10 cellular contexts compared by ENCODE assay signal in genomic region chr14:90756755-90757345, GRCh38. TPM values are rescaled to one million over a fixed set of nuclear protein-coding genes. Genes with fewer than 3 reads are reported as not detected.
DNase-seq lines count a peak whose midpoint lies in the region; ATAC-seq, FAIRE-seq and TF ChIP-seq lines count a peak whose summit lies in the region.
"Had no signal": no experiment of that assay in that cellular context is flagged by ENCODE, and none has a peak within 500 bp of the region (broad histone marks: within the 10 kb centered on the region; RNA-seq: fewer than 3 reads in every experiment).

No MANE protein-coding gene starts in this region.

- no peak overlapping the region for H3K4me2 ChIP-seq in Karpas-422 (ENCODE audit: low read depth, low read length, poor library complexity, severe bottlenecking)
- no peak overlapping the region for H3K4me2 ChIP-seq in K562 (ENCODE audit: insufficient read depth, low read length)

- H3K4me3 Mint-ChIP-seq in naive thymus-derived CD4-positive, alpha-beta T cell = peak overlapping the region; percentile 35 to 92 (median 86)

- no peaks in the 10 kb centered on the region for H3K27me3 ChIP-seq in Karpas-422 (ENCODE audit: low read length)
- H3K27me3 ChIP-seq in K562 (ENCODE audit: control insufficient read depth in 2 of 2, insufficient read depth in 2 of 2, low read length in 2 of 2) = no peaks in the 10 kb centered on the region
- no peaks in the 10 kb centered on the region for H3K27me3 ChIP-seq in naive thymus-derived CD4-positive, alpha-beta T cell (ENCODE audit: control insufficient read depth in 2 of 2, insufficient read depth in 2 of 2, low read length in 2 of 2)
- no peaks in the 10 kb centered on the region for H3K27me3 ChIP-seq in left ventricle myocardium inferior (ENCODE audit: low read depth)

- H4K20me1 ChIP-seq in Karpas-422 (ENCODE audit: insufficient read depth, low read depth, low read length) (no peaks in the 10 kb centered on the region), K562 (replicated peaks; ENCODE audit: control insufficient read depth, insufficient read depth, low read length) (no peaks in the 10 kb centered on the region)

- in situ Hi-C loops in K562 (cut with MboI) = loop anchor here (5.0 kb wide), 1 partner anchor 65 kb away; no protein-coding TSS in a partner anchor

- no peak overlapping the region for H3K9ac ChIP-seq in Karpas-422 (ENCODE audit: low read length)
- no peak overlapping the region for H3K9ac ChIP-seq in K562 (ENCODE audit: insufficient read depth in 1 of 2, low read depth in 2 of 2, low read length in 2 of 2)

- H3K79me2 ChIP-seq in Karpas-422 (ENCODE audit: low read length) (no peaks in the 10 kb centered on the region), K562 (ENCODE audit: control insufficient read depth, insufficient read depth, low read length) (peaks cover 7% of the 10 kb centered on the region; the same call in 2 of the 3 replicates)

- TF ChIP-seq CTCF in K562 (IDR thresholded peaks at IDR 0.05 in 2 of 3, conservative IDR thresholded peaks at IDR 0.05 in 1 of 3; ENCODE audit: insufficient read depth in 2 of 3, low read depth in 1 of 3, low read length in 3 of 3) (0 out of 6 replicates have a peak, but pooled peaks of 2 of the 3 experiments have one; percentile 2 to 4), left ventricle myocardium inferior (IDR thresholded peaks at IDR 0.05; ENCODE audit: borderline replicate concordance) (no peak)

- peaks cover 0 to 25% (median 0%) of the 10 kb centered on the region in 5 donors for H3K27me3 Mint-ChIP-seq in naive thymus-derived CD4-positive, alpha-beta T cell

- H3K36me3 ChIP-seq in Karpas-422 (ENCODE audit: insufficient read depth, low read length) (no peaks in the 10 kb centered on the region), K562 (ENCODE audit: control insufficient read depth, insufficient read depth, low read length) (0 out of 3 replicates have a peak, but pooled peaks cover 1% of the 10 kb centered on the region), left ventricle myocardium inferior (no peaks in the 10 kb centered on the region)
- H3K36me3 ChIP-seq in naive thymus-derived CD4-positive, alpha-beta T cell (ENCODE audit: control insufficient read depth in 2 of 3, insufficient read depth in 3 of 3, low read length in 3 of 3) = no peaks in the 10 kb centered on the region

- H3K4me3 ChIP-seq in Karpas-422 (ENCODE audit: low read length) (no peak overlapping the region), K562 (no peak overlapping the region), left ventricle myocardium inferior (no peak overlapping the region)
- H3K4me3 ChIP-seq in naive thymus-derived CD4-positive, alpha-beta T cell (ENCODE audit: low read length) = no peak overlapping the region

- POLR2A ChIA-PET in K562 (lab: Yijun Ruan, JAX) = interaction anchor here (0.9 to 1.2 kb wide), 2 partner anchors 13 to 45 kb away, joined by 3 read pairs; no protein-coding TSS in a partner anchor
- POLR2A ChIA-PET in naive thymus-derived CD4-positive, alpha-beta T cell (lab: Charles Lee) = interaction anchor here (3.2 to 4.8 kb wide), 2 partner anchors 360 to 373 kb away, joined by 14 to 58 read pairs; partner anchors contain the start of gene CALM1

- WGBS in K562 (ENCODE audit: insufficient coverage, low coverage, missing lambda C conversion rate) = 93% methylated on average over 9 of the region's 10 CpGs

- H3K9me2 ChIP-seq in Karpas-422 (replicated peaks; ENCODE audit: insufficient read depth, low read length) = no peaks in the 10 kb centered on the region

- peaks cover 12 to 29% (median 23%) of the 10 kb centered on the region in 7 donors for H3K4me1 Mint-ChIP-seq in naive thymus-derived CD4-positive, alpha-beta T cell

- DNase-seq in CD1c-positive myeloid dendritic cell (ENCODE audit: extremely low spot score) (peak; percentile 16), Karpas-422 (peak; percentile 66), K562 (ENCODE audit: extremely low read depth in 1 of 4, low spot score in 3 of 4) (peak in 1 of 4 experiments; percentile 12), NCI-H1417 treated with DMSO at 0.1 percent for 48 hours (lab: John Stamatoyannopoulos, UW) (no peak), DMS79 treated with DMSO at 0.1 percent for 48 hours (lab: John Stamatoyannopoulos, UW) (no peak), SW480 (ENCODE audit: low spot score) (no peak), left ventricle myocardium inferior (no peak)
- DNase-seq in naive thymus-derived CD4-positive, alpha-beta T cell = no peak
- DNase-seq: activated CD4-positive, alpha-beta T cell treated with anti-CD3 and anti-CD28 coated beads, Interleukin-2, amount 10 ng/mL, durations not matched to agents 7 days and 5 days had no signal

- TF ChIP-seq RAD21 in K562 (CRISPR knock-in tag; conservative IDR thresholded peaks at IDR 0.05 in 1 of 2, IDR thresholded peaks at IDR 0.05 in 1 of 2) = no peak

- no peak for FAIRE-seq in K562 (lab: Jason Lieb, UNC)

- no peaks in the 10 kb centered on the region for H3K9me1 ChIP-seq in K562 (ENCODE audit: control insufficient read depth, insufficient read depth, low read length)

- peaks cover 0 to 3% (median 0%) of the 10 kb centered on the region in 11 donors for H3K9me3 Mint-ChIP-seq in naive thymus-derived CD4-positive, alpha-beta T cell
- H3K9me3 Mint-ChIP-seq: activated CD4-positive, alpha-beta T cell treated with anti-CD3 and anti-CD28 coated beads, Interleukin-2, amount 10 ng/mL, durations not matched to agents 7 days and 5 days had no signal

- TF ChIP-seq POLR2A in K562 (conservative IDR thresholded peaks at IDR 0.05) = no peak

- peaks cover 0 to 4% (median 0%) of the 10 kb centered on the region in 5 donors for H3K36me3 Mint-ChIP-seq in naive thymus-derived CD4-positive, alpha-beta T cell

- BruUV-seq in K562 (replicated peaks; lab: Mats Ljungman, UMichigan) = no TSS peak

- peak overlapping the region in 7 of 9 donors; percentile 76 to 95 (median 83) for H3K27ac Mint-ChIP-seq in naive thymus-derived CD4-positive, alpha-beta T cell
- H3K27ac Mint-ChIP-seq: activated CD4-positive, alpha-beta T cell treated with anti-CD3 and anti-CD28 coated beads, Interleukin-2, amount 10 ng/mL, durations not matched to agents 7 days and 5 days had no signal

- TF ChIP-seq EP300 in K562 (IDR thresholded peaks at IDR 0.05; ENCODE audit: low read length) = no peak

- CTCF ChIA-PET in K562 (lab: Yijun Ruan, JAX; ENCODE audit: low intra/inter-chr PET ratio) = no interaction called here
- CTCF ChIA-PET in naive thymus-derived CD4-positive, alpha-beta T cell (lab: Charles Lee) = interaction anchor here (0.7 to 3.3 kb wide), 2 partner anchors 388 to 468 kb away, joined by 6 to 22 read pairs; no protein-coding TSS in a partner anchor

- intact Hi-C loops in K562 (cut with micrococcal nuclease) (no loop called here), left ventricle myocardium inferior (cut with micrococcal nuclease) (no loop called here)
- intact Hi-C loops in naive thymus-derived CD4-positive, alpha-beta T cell (cut with micrococcal nuclease) = loop anchor here (5.0 kb wide), 4 partner anchors 305 to 500 kb away; partner anchors contain the start of genes PSMC1 (in 1 of the 2) and RPS6KA5 (in 1 of the 2)

- H3K4me1 ChIP-seq in Karpas-422 (ENCODE audit: low read length) (peaks cover 19% of the 10 kb centered on the region), K562 (replicated peaks in 1 of 2; ENCODE audit: control insufficient read depth in 2 of 2, insufficient read depth in 2 of 2, low read length in 2 of 2) (peaks cover 10 to 12% of the 10 kb centered on the region in 2 experiments; a peak in 4 of 5 replicates), left ventricle myocardium inferior (peaks cover 29% of the 10 kb centered on the region)
- H3K4me1 ChIP-seq in naive thymus-derived CD4-positive, alpha-beta T cell (ENCODE audit: control insufficient read depth in 2 of 2, insufficient read depth in 2 of 2, low read length in 2 of 2) = peaks cover 7 to 21% of the 10 kb centered on the region in 2 donors

- ATAC-seq in K562 = no peak
- ATAC-seq in naive thymus-derived CD4-positive, alpha-beta T cell = no peak
- ATAC-seq: Right ventricle myocardium inferior had no signal

- H3K9me3 ChIP-seq in Karpas-422 (ENCODE audit: low read length) (no peaks in the 10 kb centered on the region), K562 (replicated peaks; ENCODE audit: control insufficient read depth, insufficient read depth, low read depth, low read length) (no peaks in the 10 kb centered on the region), left ventricle myocardium inferior (replicated peaks) (no peaks in the 10 kb centered on the region)
- no peaks in the 10 kb centered on the region for H3K9me3 ChIP-seq in naive thymus-derived CD4-positive, alpha-beta T cell (ENCODE audit: control insufficient read depth in 2 of 3, low read length in 3 of 3)

- H2AFZ ChIP-seq in Karpas-422 (ENCODE audit: low read length) (no peak overlapping the region), K562 (ENCODE audit: low read depth, low read length) (no peak overlapping the region)

- no peak overlapping the region for H3K27ac ChIP-seq in Karpas-422 (ENCODE audit: low read length)
- no peak overlapping the region for H3K27ac ChIP-seq in K562 (ENCODE audit: extremely low read depth, low read depth, low read length)
- no peak overlapping the region for H3K27ac ChIP-seq in naive thymus-derived CD4-positive, alpha-beta T cell (ENCODE audit: low read depth, low read length)
- no peak overlapping the region for H3K27ac ChIP-seq in left ventricle myocardium inferior (replicated peaks)

RNA-seq across cellular contexts. Expression of gene TTC7B, which starts 59.4 kb away (rescaled TPM):
- total RNA-seq in Karpas-422 (2014; rRNA removed; shearing (Covaris generic); ENCODE audit: low replicate concordance) = under 0.01 TPM in 1 of 2 replicates, not detected in the other
- total RNA-seq in K562 (2011; cell fraction: chromatin; rRNA removed; ENCODE audit: low replicate concordance) = 118 and 173 TPM in 2 replicates
- 48.5 and 49.9 TPM in 2 replicates for total RNA-seq in K562 (2011; cell fraction: nucleolus; rRNA removed)
- total RNA-seq in K562 (2011; cell fraction: nucleoplasm; rRNA removed) = 66.6 and 71.6 TPM in 2 replicates
- total RNA-seq in K562 (2014; rRNA removed) (36.7 and 37.3 TPM in 2 replicates), K562 (2014; rRNA removed; fragmentation: Illumina TruSeq; extraction: Trizol) (25.7 and 27.4 TPM in 2 replicates), K562 (2015; rRNA removed; fragmentation: Illumina TruSeq; extraction: Trizol) (21.9 and 24.0 TPM in 2 replicates), K562 (2021) (77.2 and 77.7 TPM in 2 replicates), left ventricle myocardium inferior (55.5 TPM)
- polyA plus RNA-seq in K562 (2011; rRNA removed) (43.3 and 50.2 TPM in 2 replicates), K562 (2014; fragmentation: Illumina TruSeq; extraction: Trizol) (40.1 and 41.6 TPM in 2 replicates), K562 (2014; fragmentation: Nextera tagmentation; extraction: Ambion mirVana) (1 to 10 TPM; 2.2 to 2.5 TPM), K562 (2014; rRNA removed) (34.3 and 37.1 TPM in 2 replicates)
- polyA plus RNA-seq in K562 (2011; cell fraction: cytosol; rRNA removed) = 38.9 and 74.2 TPM in 2 replicates
- polyA plus RNA-seq in K562 (2011; cell fraction: nucleus; rRNA removed) = 51.9 and 63.4 TPM in 2 replicates
- 41.2 and 101 TPM in 2 replicates for polyA plus RNA-seq in K562 (2012)
- polyA minus RNA-seq in K562 (2011; rRNA and poly(A)+ RNA removed) = 70.1 and 70.2 TPM in 2 replicates
- 70.3 and 94.5 TPM in 2 replicates for polyA minus RNA-seq in K562 (2011; cell fraction: cytosol; rRNA and poly(A)+ RNA removed)
- 45.9 and 78.4 TPM in 2 replicates for polyA minus RNA-seq in K562 (2011; cell fraction: nucleus; rRNA and poly(A)+ RNA removed)
- 1 to 10 TPM in 3 of 5 experiments, under 1 TPM in 1, not detected in 1; 0.65 to 9.5 (median 5.0) TPM for total RNA-seq in naive thymus-derived CD4-positive, alpha-beta T cell
- under 1 TPM in 1 of 2 donors, not detected in 1; 0.08 TPM for polyA plus RNA-seq in naive thymus-derived CD4-positive, alpha-beta T cell

Comparison
In these comparisons a context has a peak if more than half of its experiments do, and no peak if none do; other contexts are left out.
1. DNase-seq: peak in CD1c-positive myeloid dendritic cell (single experiment) and Karpas-422 (single experiment); none in naive thymus-derived CD4-positive, alpha-beta T cell (0 of 9), NCI-H1417 treated with DMSO at 0.1 percent for 48 hours (single experiment), DMS79 treated with DMSO at 0.1 percent for 48 hours (single experiment), SW480 (single experiment) and left ventricle myocardium inferior (single experiment).
2. intact Hi-C loops: an anchor here in naive thymus-derived CD4-positive, alpha-beta T cell (5.0 kb wide); none called in K562 and left ventricle myocardium inferior.